8 cellular contexts compared by ENCODE assay signal in the genomic region with DNA sequence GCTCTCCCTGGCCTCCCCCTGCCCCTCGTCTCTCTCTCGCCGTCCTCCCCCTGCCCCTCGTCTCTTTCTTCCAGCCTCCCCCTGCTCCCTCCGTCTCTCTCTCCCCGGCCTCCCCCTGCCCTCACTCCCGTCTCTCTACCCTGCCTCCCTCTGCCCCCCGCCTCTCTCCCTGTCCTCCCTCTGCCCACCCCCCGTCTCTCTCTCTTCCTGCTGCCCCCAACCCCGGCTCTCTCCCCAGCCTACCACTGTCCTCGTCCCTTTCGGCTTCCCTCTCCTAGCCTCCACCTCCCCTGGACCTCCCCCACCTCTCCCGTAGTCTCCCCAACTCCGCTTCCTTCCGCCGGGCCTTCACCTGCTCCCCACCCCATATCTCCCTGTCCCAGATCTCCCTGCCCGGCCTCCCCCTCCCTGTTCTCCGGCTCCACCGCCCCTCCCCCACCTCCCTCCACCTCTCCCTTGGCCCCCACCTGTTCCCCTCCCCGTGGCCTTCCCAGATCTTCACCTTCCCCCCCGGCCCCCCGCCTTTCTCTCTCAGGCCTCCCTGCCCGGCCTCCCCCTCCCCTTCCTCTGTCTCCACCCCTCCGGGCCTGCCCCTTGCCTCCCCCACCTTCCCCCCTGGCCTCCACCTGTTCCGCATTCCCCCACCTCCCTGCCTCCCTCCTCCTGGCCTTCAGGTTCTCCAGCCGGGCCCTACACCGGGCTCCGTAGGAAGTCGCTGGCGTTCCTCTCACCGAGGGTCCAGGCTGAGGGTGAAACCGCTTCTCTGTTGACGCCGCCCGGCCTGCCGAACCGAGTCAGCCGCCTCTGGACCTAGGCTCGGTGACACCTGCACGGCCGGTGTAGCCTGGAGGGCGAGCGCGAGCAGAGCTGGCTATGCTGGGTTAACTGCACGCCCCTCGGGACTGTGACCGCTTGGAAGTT. TPM values are rescaled to one million over a fixed set of nuclear protein-coding genes. Genes with fewer than 3 reads are reported as not detected.
DNase-seq lines count a peak whose midpoint lies in the region; TF ChIP-seq lines count a peak whose summit lies in the region.

No MANE protein-coding gene starts in this region.

- peaks cover 12% of the 10 kb centered on the region for H3K4me1 Mint-ChIP-seq in progenitor cell of endocrine pancreas (ENCODE audit: low read depth)

- H3K27ac ChIP-seq in SJSA1 (0 out of 2 replicates have a peak overlapping the region, but pooled peaks have one; percentile 59), esophagus squamous epithelium (peak overlapping the region; percentile 93 to 97 (median 95))

- peaks cover 53% of the 10 kb centered on the region for H3K36me3 ChIP-seq in SJSA1
- peaks cover 4 to 28% (median 5%) of the 10 kb centered on the region in 3 donors for H3K36me3 ChIP-seq in esophagus squamous epithelium

- H3K4me1 ChIP-seq in SJSA1 (replicated peaks) (peaks cover 11% of the 10 kb centered on the region), esophagus squamous epithelium (peaks cover 23 to 79% (median 31%) of the 10 kb centered on the region in 3 donors)

- peak overlapping the region; percentile 85 for H3K4me3 Mint-ChIP-seq in progenitor cell of endocrine pancreas (ENCODE audit: low read depth)

- 12 to 22% methylated on average over 22 to 27 of the region's 47 CpGs for WGBS in esophagus squamous epithelium, 2 donors

- TF ChIP-seq CTCF in esophagus squamous epithelium (IDR thresholded peaks at IDR 0.05) (no peak), progenitor cell of endocrine pancreas (IDR thresholded peaks at IDR 0.05; ENCODE audit: unreplicated experiment) (no peak)

- H3K36me3 Mint-ChIP-seq in progenitor cell of endocrine pancreas (ENCODE audit: insufficient read depth), result peaks cover 10% of the 10 kb centered on the region

- H3K27me3 Mint-ChIP-seq in progenitor cell of endocrine pancreas, result no peaks in the 10 kb centered on the region

- no peaks in the 10 kb centered on the region for H3K9me3 Mint-ChIP-seq in progenitor cell of endocrine pancreas (ENCODE audit: low read depth)

- CTCF ChIA-PET in HEK293T (lab: Yijun Ruan, JAX), result no interaction called here

- H3K9me3 ChIP-seq in SJSA1 (replicated peaks), result peaks cover 6% of the 10 kb centered on the region
- no peaks in the 10 kb centered on the region for H3K9me3 ChIP-seq in esophagus squamous epithelium

- H3K4me3 ChIP-seq in SJSA1, result peak overlapping the region; percentile 100
- peak overlapping the region; percentile 82 to 97 (median 90) for H3K4me3 ChIP-seq in esophagus squamous epithelium

- POLR2A ChIA-PET in HEK293T (lab: Yijun Ruan, JAX), result interaction anchor here (0.9 kb wide), 1 partner anchor 8 kb away, joined by 3 read pairs; no protein-coding TSS in a partner anchor

- H3K27me3 ChIP-seq in SJSA1 (replicated peaks), result no peaks in the 10 kb centered on the region
- H3K27me3 ChIP-seq in esophagus squamous epithelium, result no peaks in the 10 kb centered on the region

- DNase-seq in NCI-H748 (lab: John Stamatoyannopoulos, UW; ENCODE audit: unreplicated experiment) (peak; percentile 34), NCI-H748 treated with DMSO at 0.1 percent for 48 hours (lab: John Stamatoyannopoulos, UW) (no peak), SJSA1 (ENCODE audit: low read depth in 1 of 2, low spot score in 2 of 2) (no peak), esophagus squamous epithelium (lab: John Stamatoyannopoulos, UW) (no peak), progenitor cell of endocrine pancreas (ENCODE audit: low spot score, unreplicated experiment) (no peak), NAMALWA (ENCODE audit: low spot score) (no peak), AG08396 (ENCODE audit: low spot score) (no peak), HEK293T (ENCODE audit: extremely low spot score) (no peak)

- no peak for TF ChIP-seq POLR2A in esophagus squamous epithelium (IDR thresholded peaks at IDR 0.05)

- intact Hi-C loops in esophagus squamous epithelium (cut with DNase I), result no loop called here

- peak overlapping the region; percentile 94 for H3K27ac Mint-ChIP-seq in progenitor cell of endocrine pancreas

TF ChIP-seq in HEK293T, 16 proteins besides CTCF, POLR2A, EP300 and RAD21:
- TF ChIP-seq ELF4 (IDR thresholded peaks at IDR 0.05), result no peak
- TF ChIP-seq ARNT (IDR thresholded peaks at IDR 0.05), result no peak
- no peak for TF ChIP-seq ZNF384 (IDR thresholded peaks at IDR 0.05)
- TF ChIP-seq FOXK2 (IDR thresholded peaks at IDR 0.05), result no peak
- TF ChIP-seq CTBP1 (IDR thresholded peaks at IDR 0.05; ENCODE audit: borderline replicate concordance), result no peak
- TF ChIP-seq FOXM1 (IDR thresholded peaks at IDR 0.05; ENCODE audit: borderline replicate concordance), result no peak
- TF ChIP-seq HDGF (IDR thresholded peaks at IDR 0.05; ENCODE audit: borderline replicate concordance), result no peak
- no peak for TF ChIP-seq SUZ12 (IDR thresholded peaks at IDR 0.05)
- TF ChIP-seq TARDBP (IDR thresholded peaks at IDR 0.05), result no peak
- TF ChIP-seq BHLHE40 (IDR thresholded peaks at IDR 0.05; ENCODE audit: borderline replicate concordance), result no peak
- TF ChIP-seq LEF1 (IDR thresholded peaks at IDR 0.05; ENCODE audit: borderline replicate concordance), result no peak
- no peak for TF ChIP-seq SP1 (IDR thresholded peaks at IDR 0.05)
- TF ChIP-seq, protein P1, sequence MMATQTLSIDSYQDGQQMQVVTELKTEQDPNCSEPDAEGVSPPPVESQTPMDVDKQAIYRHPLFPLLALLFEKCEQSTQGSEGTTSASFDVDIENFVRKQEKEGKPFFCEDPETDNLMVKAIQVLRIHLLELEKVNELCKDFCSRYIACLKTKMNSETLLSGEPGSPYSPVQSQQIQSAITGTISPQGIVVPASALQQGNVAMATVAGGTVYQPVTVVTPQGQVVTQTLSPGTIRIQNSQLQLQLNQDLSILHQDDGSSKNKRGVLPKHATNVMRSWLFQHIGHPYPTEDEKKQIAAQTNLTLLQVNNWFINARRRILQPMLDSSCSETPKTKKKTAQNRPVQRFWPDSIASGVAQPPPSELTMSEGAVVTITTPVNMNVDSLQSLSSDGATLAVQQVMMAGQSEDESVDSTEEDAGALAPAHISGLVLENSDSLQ (IDR thresholded peaks at IDR 0.05), result no peak

RNA-seq across cellular contexts. Expression of a gene that starts 1.2 kb away (rescaled TPM):
- 35.4 and 36.1 TPM in 2 replicates for total RNA-seq in SJSA1 (2014; rRNA removed; shearing (Covaris generic))
- 10 to 100 TPM; 22.3 to 29.6 (median 27.8) TPM for total RNA-seq in esophagus squamous epithelium
- total RNA-seq in progenitor cell of endocrine pancreas, result 58.2 and 58.7 TPM in 2 replicates

RNA-seq across cellular contexts. Expression of a gene that starts 45.3 kb away (rescaled TPM):
- total RNA-seq in SJSA1 (2014; rRNA removed; shearing (Covaris generic)), result 115 and 122 TPM in 2 replicates
- total RNA-seq in esophagus squamous epithelium, result 100 to 1,000 TPM in 3 of 4 donors, 10 to 100 TPM in 1; 78.0 to 113 (median 105) TPM
- total RNA-seq in progenitor cell of endocrine pancreas, result 152 and 157 TPM in 2 replicates
